Comparison of ENCODE assay signal across 13 cellular contexts in the genomic region with DNA sequence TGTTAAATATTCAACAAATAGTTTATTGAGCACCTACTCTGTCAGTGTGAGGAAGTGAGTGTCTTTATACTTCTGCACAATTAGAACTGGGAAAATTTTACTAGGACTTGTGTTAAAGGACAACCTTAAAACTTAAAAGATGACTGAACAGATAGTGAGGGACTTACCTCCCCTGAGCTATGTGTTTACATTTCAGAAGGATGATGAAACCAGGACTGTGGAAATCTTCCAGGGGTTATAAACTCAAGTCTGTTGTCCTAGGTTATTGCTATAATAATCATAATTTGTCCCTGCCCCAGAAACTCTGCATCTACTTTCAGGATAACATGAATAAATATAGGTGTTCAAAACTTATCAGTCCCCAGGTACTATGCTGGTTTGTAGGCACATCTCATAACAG.
DNase-seq lines count a peak whose midpoint lies in the region; ATAC-seq and TF ChIP-seq lines count a peak whose summit lies in the region.
"Had no signal": no experiment of that assay in that cellular context is flagged by ENCODE, and none has a peak within 500 bp of the region (broad histone marks: within the 10 kb centered on the region; RNA-seq: fewer than 3 reads in every experiment).

No MANE protein-coding gene starts in this region.

- peaks cover 3 to 7% of the 10 kb centered on the region in 2 donors for H3K36me3 Mint-ChIP-seq in activated T-cell treated with anti-CD3 and anti-CD28 coated beads, Interleukin-2, amount 50 U/mL, for 72 hours (ENCODE audit: insufficient read depth in 2 of 2)
- peaks cover 80% of the 10 kb centered on the region for H3K36me3 Mint-ChIP-seq in activated T-helper 17 cell treated with anti-CD3 and anti-CD28 coated beads, Interleukin-2, amount 50 U/mL, for 72 hours (ENCODE audit: low read depth)
- peaks cover 7 to 13% of the 10 kb centered on the region in 2 donors for H3K36me3 Mint-ChIP-seq in stimulated activated naive B cell treated with anti-CD40 and anti-IgM and Interleukin-4, amounts not matched to agents 10 μg/mL and 1 μg/mL and 100 μg/mL, for 72 hours
- H3K36me3 Mint-ChIP-seq: neural progenitor cell had no signal

- no peaks in the 10 kb centered on the region for H3K9me3 Mint-ChIP-seq in activated T-cell treated with anti-CD3 and anti-CD28 coated beads, Interleukin-2, amount 50 U/mL, for 72 hours
- no peaks in the 10 kb centered on the region for H3K9me3 Mint-ChIP-seq in activated T-helper 17 cell treated with anti-CD3 and anti-CD28 coated beads, Interleukin-2, amount 50 U/mL, for 72 hours
- no peaks in the 10 kb centered on the region for H3K9me3 Mint-ChIP-seq in stimulated activated naive B cell treated with anti-CD40 and anti-IgM and Interleukin-4, amounts not matched to agents 10 μg/mL and 1 μg/mL and 100 μg/mL, for 72 hours
- H3K9me3 Mint-ChIP-seq: neural progenitor cell had no signal

- no peak overlapping the region for H3K4me3 ChIP-seq in gastroesophageal sphincter
- H3K4me3 ChIP-seq in spleen, result no peak overlapping the region
- H3K4me3 ChIP-seq: neural progenitor cell, smooth muscle cell had no signal

- peaks cover 68% of the 10 kb centered on the region for H3K4me1 Mint-ChIP-seq in activated T-cell treated with anti-CD3 and anti-CD28 coated beads, Interleukin-2, amount 50 U/mL, for 72 hours (ENCODE audit: low read depth)
- peaks cover 33% of the 10 kb centered on the region for H3K4me1 Mint-ChIP-seq in activated T-helper 17 cell treated with anti-CD3 and anti-CD28 coated beads, Interleukin-2, amount 50 U/mL, for 72 hours
- H3K4me1 Mint-ChIP-seq in stimulated activated naive B cell treated with anti-CD40 and anti-IgM and Interleukin-4, amounts not matched to agents 10 μg/mL and 1 μg/mL and 100 μg/mL, for 72 hours, result peaks cover 28 to 50% of the 10 kb centered on the region in 2 donors

- H3K27ac ChIP-seq in gastroesophageal sphincter (peak overlapping the region in 3 of 4 donors; percentile 20 to 49 (median 39)), spleen (peak overlapping the region in 5 of 8 donors; percentile 27 to 56 (median 41))
- H3K27ac ChIP-seq: neural progenitor cell had no signal

- no peak for TF ChIP-seq CTCF in gastroesophageal sphincter (IDR thresholded peaks at IDR 0.05)
- TF ChIP-seq CTCF in spleen (IDR thresholded peaks at IDR 0.05 in 8 of 11, conservative IDR thresholded peaks at IDR 0.05 in 3 of 11), result no peak

- H3K36me3 ChIP-seq in gastroesophageal sphincter, result peaks cover 0 to 3% of the 10 kb centered on the region in 2 donors
- H3K36me3 ChIP-seq in spleen, result peaks cover 0 to 16% (median 0%) of the 10 kb centered on the region in 6 donors
- H3K36me3 ChIP-seq: neural progenitor cell had no signal

- no peak for TF ChIP-seq EP300 in gastroesophageal sphincter (IDR thresholded peaks at IDR 0.05)

- H3K27me3 ChIP-seq in gastroesophageal sphincter, result no peaks in the 10 kb centered on the region
- H3K27me3 ChIP-seq in spleen (replicated peaks in 1 of 7), result no peaks in the 10 kb centered on the region
- H3K27me3 ChIP-seq: neural progenitor cell had no signal

- peak overlapping the region; percentile 10 for H3K27ac Mint-ChIP-seq in activated T-cell treated with anti-CD3 and anti-CD28 coated beads, Interleukin-2, amount 50 U/mL, for 72 hours
- H3K27ac Mint-ChIP-seq in activated T-helper 17 cell treated with anti-CD3 and anti-CD28 coated beads, Interleukin-2, amount 50 U/mL, for 72 hours, result peak overlapping the region; percentile 15
- no peak overlapping the region for H3K27ac Mint-ChIP-seq in stimulated activated naive B cell treated with anti-CD40 and anti-IgM and Interleukin-4, amounts not matched to agents 10 μg/mL and 1 μg/mL and 100 μg/mL, for 72 hours
- H3K27ac Mint-ChIP-seq: neural progenitor cell had no signal

- no peak for ATAC-seq in activated T-cell treated with anti-CD3 and anti-CD28 coated beads, Interleukin-2, amount 50 U/mL, for 72 hours (replicated peaks in 1 of 2)
- ATAC-seq in activated T-helper 17 cell treated with anti-CD3 and anti-CD28 coated beads, Interleukin-2, amount 50 U/mL, for 72 hours (replicated peaks), result no peak
- ATAC-seq in gastroesophageal sphincter, result no peak
- ATAC-seq in stimulated activated naive B cell treated with anti-CD40 and anti-IgM and Interleukin-4, amounts not matched to agents 10 μg/mL and 1 μg/mL and 100 μg/mL, for 72 hours (replicated peaks), result no peak

- TF ChIP-seq POLR2A in gastroesophageal sphincter (IDR thresholded peaks at IDR 0.05) (no peak), spleen (IDR thresholded peaks at IDR 0.05) (no peak)

- H3K4me1 ChIP-seq in gastroesophageal sphincter (peaks cover 4 to 72% (median 25%) of the 10 kb centered on the region in 3 donors), spleen (peaks cover 30 to 91% (median 68%) of the 10 kb centered on the region in 6 donors)

- DNase-seq in activated T-cell treated with anti-CD3 and anti-CD28 coated beads, Interleukin-2, amount 50 U/mL, for 72 hours, result no peak
- DNase-seq in activated T-cell treated with anti-CD3 and anti-CD28 coated beads, Interleukin-2, amount 50 U/mL, for 1 hour, result no peak
- no peak for DNase-seq in spleen
- DNase-seq in activated CD8-positive, alpha-beta memory T cell treated with anti-CD3 and anti-CD28 coated beads, Interleukin-2, amount 50 U/mL, for 4 hours, result no peak
- DNase-seq in stimulated activated naive B cell treated with anti-CD40 and anti-IgM and Interleukin-4, amounts not matched to agents 10 μg/mL and 1 μg/mL and 100 μg/mL, for 72 hours, result no peak
- DNase-seq in stimulated activated CD8-positive, alpha-beta memory T cell treated with anti-CD3 and anti-CD28 coated beads, Interleukin-4, amount 100 ng/mL, for 48 hours, result no peak
- DNase-seq: activated CD4-positive, CD25-positive, alpha-beta regulatory T cell; activated effector memory CD4-positive, alpha-beta T cell treated with Interleukin-2 at 50 U/mL for 16 hours; NCI-H774 had no signal

- H3K9me3 ChIP-seq in gastroesophageal sphincter (no peaks in the 10 kb centered on the region), spleen (no peaks in the 10 kb centered on the region)

- peak overlapping the region in 1 of 2 donors; percentile 9 for H3K4me3 Mint-ChIP-seq in activated T-cell treated with anti-CD3 and anti-CD28 coated beads, Interleukin-2, amount 50 U/mL, for 72 hours
- peak overlapping the region; percentile 33 for H3K4me3 Mint-ChIP-seq in activated T-helper 17 cell treated with anti-CD3 and anti-CD28 coated beads, Interleukin-2, amount 50 U/mL, for 72 hours
- no peak overlapping the region for H3K4me3 Mint-ChIP-seq in stimulated activated naive B cell treated with anti-CD40 and anti-IgM and Interleukin-4, amounts not matched to agents 10 μg/mL and 1 μg/mL and 100 μg/mL, for 72 hours
- H3K4me3 Mint-ChIP-seq: neural progenitor cell had no signal

- no peaks in the 10 kb centered on the region for H3K27me3 Mint-ChIP-seq in activated T-cell treated with anti-CD3 and anti-CD28 coated beads, Interleukin-2, amount 50 U/mL, for 72 hours (ENCODE audit: low read depth)
- no peaks in the 10 kb centered on the region for H3K27me3 Mint-ChIP-seq in activated T-helper 17 cell treated with anti-CD3 and anti-CD28 coated beads, Interleukin-2, amount 50 U/mL, for 72 hours
- no peaks in the 10 kb centered on the region for H3K27me3 Mint-ChIP-seq in stimulated activated naive B cell treated with anti-CD40 and anti-IgM and Interleukin-4, amounts not matched to agents 10 μg/mL and 1 μg/mL and 100 μg/mL, for 72 hours

- intact Hi-C loops in spleen (cut with DNase I; ENCODE audit: low total_unique reads), result no loop called here
